ENCODE assay signal across 22 cellular contexts in the genomic region with DNA sequence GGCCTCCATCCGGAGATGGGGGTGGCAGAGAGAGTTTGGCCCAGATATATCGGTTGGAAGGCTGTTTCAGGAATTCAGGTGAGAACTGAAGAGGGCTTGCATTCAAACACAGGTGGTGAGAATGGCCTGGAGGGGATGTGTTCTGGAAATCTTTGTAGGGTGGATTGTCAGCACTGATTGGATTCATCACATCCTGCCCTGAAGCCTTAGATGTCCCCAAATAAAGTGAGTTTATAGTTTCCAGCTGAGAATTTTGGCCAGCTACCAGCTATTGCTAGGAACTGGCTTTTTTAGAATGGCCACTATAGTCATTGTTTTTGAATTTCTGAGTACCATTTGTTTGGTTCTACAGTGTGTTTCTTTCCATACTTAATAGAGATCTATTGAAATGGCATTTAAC. TPM values are rescaled to one million over a fixed set of nuclear protein-coding genes. Genes with fewer than 3 reads are reported as not detected.
DNase-seq lines count a peak whose midpoint lies in the region; ATAC-seq and TF ChIP-seq lines count a peak whose summit lies in the region.
"Had no signal": no experiment of that assay in that cellular context is flagged by ENCODE, and none has a peak within 500 bp of the region (broad histone marks: within the 10 kb centered on the region; RNA-seq: fewer than 3 reads in every experiment).

No MANE protein-coding gene starts in this region.

- H3K27me3 ChIP-seq in heart right ventricle (no peaks in the 10 kb centered on the region), right atrium auricular region (no peaks in the 10 kb centered on the region), vagina (no peaks in the 10 kb centered on the region)
- H3K27me3 ChIP-seq: colonic mucosa, esophagus squamous epithelium had no signal

- peaks cover 0 to 20% (median 7%) of the 10 kb centered on the region in 9 donors for H3K4me1 ChIP-seq in heart right ventricle
- H3K4me1 ChIP-seq in right atrium auricular region = no peaks in the 10 kb centered on the region
- no peaks in the 10 kb centered on the region for H3K4me1 ChIP-seq in vagina
- H3K4me1 ChIP-seq: colonic mucosa, esophagus squamous epithelium had no signal

- H3K27ac ChIP-seq in heart right ventricle = peak overlapping the region in 1 of 10 donors; percentile 15
- H3K27ac ChIP-seq in right atrium auricular region = no peak overlapping the region
- H3K27ac ChIP-seq in vagina = no peak overlapping the region
- H3K27ac ChIP-seq: colonic mucosa, esophagus squamous epithelium had no signal

- DNase-seq in heart right ventricle (no peak), right atrium auricular region (ENCODE audit: low spot score) (no peak), astrocyte of the spinal cord (ENCODE audit: low read depth, low spot score) (peak; percentile 47), fibroblast of peridontal ligament (ENCODE audit: extremely low read depth) (peak; percentile 61), NCI-H345 (lab: John Stamatoyannopoulos, UW) (no peak), vagina (ENCODE audit: extremely low spot score in 2 of 2) (no peak)
- DNase-seq: 8988T; activated CD4-positive, alpha-beta T cell treated with anti-CD3 and anti-CD28 coated beads for 36 hours; activated naive CD4-positive, alpha-beta T cell treated with Interleukin-2 at 50 U/mL for 16 hours; activated T-cell treated with anti-CD3 and anti-CD28 coated beads, Interleukin-2, amount 50 U/mL, for 4 hours; colonic mucosa; endodermal cell; esophagus squamous epithelium; head of caudate nucleus; MM.1S; NCI-H1436 treated with DMSO at 0.1 percent for 48 hours; NCI-H524; stimulated activated CD8-positive, alpha-beta memory T cell treated with anti-CD3 and anti-CD28 coated beads, Interleukin-4, amount 100 ng/mL, for 48 hours; T-helper 17 cell; trophoblast cell had no signal

- WGBS in heart right ventricle, 2 donors = 58 to 59% methylated on average over 2 of the region's 2 CpGs

- no peaks in the 10 kb centered on the region for H3K9me3 ChIP-seq in heart right ventricle
- no peaks in the 10 kb centered on the region for H3K9me3 ChIP-seq in right atrium auricular region
- H3K9me3 ChIP-seq in vagina = no peaks in the 10 kb centered on the region
- H3K9me3 ChIP-seq: colonic mucosa, esophagus squamous epithelium had no signal

- H3K36me3 ChIP-seq in heart right ventricle (no peaks in the 10 kb centered on the region), right atrium auricular region (no peaks in the 10 kb centered on the region), vagina (no peaks in the 10 kb centered on the region)
- H3K36me3 ChIP-seq: colonic mucosa, esophagus squamous epithelium had no signal

- TF ChIP-seq POLR2A in vagina (IDR thresholded peaks at IDR 0.05) = no peak

- intact Hi-C loops in heart right ventricle (cut with DNase I) = no loop called here
- intact Hi-C loops in vagina (cut with DNase I) = no loop called here

- in situ Hi-C loops in astrocyte of the spinal cord (cut with HindIII; ENCODE audit: low sequenced_read_pairs) = no loop called here

- H3K4me3 ChIP-seq in heart right ventricle = no peak overlapping the region
- H3K4me3 ChIP-seq in right atrium auricular region = no peak overlapping the region
- no peak overlapping the region for H3K4me3 ChIP-seq in astrocyte of the spinal cord (ENCODE audit: low read depth, low read length)
- H3K4me3 ChIP-seq in vagina = no peak overlapping the region
- H3K4me3 ChIP-seq: colonic mucosa, esophagus squamous epithelium had no signal

- TF ChIP-seq CTCF in heart right ventricle (IDR thresholded peaks at IDR 0.05) = no peak
- no peak for TF ChIP-seq CTCF in right atrium auricular region (IDR thresholded peaks at IDR 0.05)
- no peak for TF ChIP-seq CTCF in astrocyte of the spinal cord (IDR thresholded peaks at IDR 0.05; ENCODE audit: low read depth, low read length)
- no peak for TF ChIP-seq CTCF in vagina (IDR thresholded peaks at IDR 0.05)

- ATAC-seq in heart right ventricle = peak in 5 of 8 donors; percentile 33 to 59 (median 42)
- ATAC-seq in HG03097 (IDR thresholded peaks at IDR 0.05; ENCODE audit: low FRiP score, unreplicated experiment) = no peak
- ATAC-seq in GM21786 (IDR thresholded peaks at IDR 0.05; ENCODE audit: unreplicated experiment) = no peak
- ATAC-seq: activated CD4-positive, alpha-beta T cell treated with anti-CD3 and anti-CD28 coated beads for 36 hours; activated T-cell treated with anti-CD3 and anti-CD28 coated beads, Interleukin-2, amount 50 U/mL, for 4 hours; T-helper 17 cell had no signal

RNA-seq across cellular contexts. Expression of a gene that starts 46.1 kb away (rescaled TPM):
- total RNA-seq in heart right ventricle = 100 to 1,000 TPM; 155 to 256 (median 215) TPM
- polyA plus RNA-seq in heart right ventricle = 10 to 100 TPM; 51.0 to 54.3 TPM
- total RNA-seq in right atrium auricular region = 10 to 100 TPM; 52.3 to 80.4 TPM
- 30.9 TPM for total RNA-seq in vagina

Comparison
In these comparisons a context has a peak if more than half of its experiments do, and no peak if none do; other contexts are left out.
1. ATAC-seq: peak in heart right ventricle (5 of 8); none in HG03097 (single experiment) and GM21786 (single experiment).
2. DNase-seq: peak in astrocyte of the spinal cord (single experiment) and fibroblast of peridontal ligament (single experiment); none in heart right ventricle (0 of 2), right atrium auricular region (single experiment), NCI-H345 (single experiment) and vagina (0 of 2).